In genomic region chr13:28659611-28659970, GRCh38 we compare ENCODE assay signal across 2 cellular contexts.
TF ChIP-seq lines count a peak whose summit lies in the region.

No MANE protein-coding gene starts in this region.

TF ChIP-seq in GM12878, 131 proteins besides CTCF, POLR2A, EP300 and RAD21 (continued from another document):
- no peak for TF ChIP-seq SUZ12 (IDR thresholded peaks at IDR 0.05; ENCODE audit: unreplicated experiment)
- peak; percentile 18 for TF ChIP-seq SKIL (IDR thresholded peaks at IDR 0.05; ENCODE audit: low read depth, poor library complexity, severe bottlenecking)
- TF ChIP-seq CBFB (IDR thresholded peaks at IDR 0.05; ENCODE audit: low read depth) = no peak
- no peak for TF ChIP-seq CEBPZ (IDR thresholded peaks at IDR 0.05; ENCODE audit: low read depth, low read length)
- no peak for TF ChIP-seq CREB1 (IDR thresholded peaks at IDR 0.05; ENCODE audit: low read depth)
- no peak for TF ChIP-seq MXI1 (IDR thresholded peaks at IDR 0.05; ENCODE audit: low read depth, low read length)
- TF ChIP-seq HDAC2 (IDR thresholded peaks at IDR 0.05) = no peak
- TF ChIP-seq TCF12 (IDR thresholded peaks at IDR 0.05; ENCODE audit: low read depth, low read length) = no peak
- peak; percentile 27 for TF ChIP-seq RELA (IDR thresholded peaks at IDR 0.05; ENCODE audit: borderline replicate concordance, partially characterized antibody)

TF ChIP-seq in liver, 16 proteins besides CTCF, POLR2A, EP300 and RAD21 (continued from another document):
- TF ChIP-seq, protein P1, sequence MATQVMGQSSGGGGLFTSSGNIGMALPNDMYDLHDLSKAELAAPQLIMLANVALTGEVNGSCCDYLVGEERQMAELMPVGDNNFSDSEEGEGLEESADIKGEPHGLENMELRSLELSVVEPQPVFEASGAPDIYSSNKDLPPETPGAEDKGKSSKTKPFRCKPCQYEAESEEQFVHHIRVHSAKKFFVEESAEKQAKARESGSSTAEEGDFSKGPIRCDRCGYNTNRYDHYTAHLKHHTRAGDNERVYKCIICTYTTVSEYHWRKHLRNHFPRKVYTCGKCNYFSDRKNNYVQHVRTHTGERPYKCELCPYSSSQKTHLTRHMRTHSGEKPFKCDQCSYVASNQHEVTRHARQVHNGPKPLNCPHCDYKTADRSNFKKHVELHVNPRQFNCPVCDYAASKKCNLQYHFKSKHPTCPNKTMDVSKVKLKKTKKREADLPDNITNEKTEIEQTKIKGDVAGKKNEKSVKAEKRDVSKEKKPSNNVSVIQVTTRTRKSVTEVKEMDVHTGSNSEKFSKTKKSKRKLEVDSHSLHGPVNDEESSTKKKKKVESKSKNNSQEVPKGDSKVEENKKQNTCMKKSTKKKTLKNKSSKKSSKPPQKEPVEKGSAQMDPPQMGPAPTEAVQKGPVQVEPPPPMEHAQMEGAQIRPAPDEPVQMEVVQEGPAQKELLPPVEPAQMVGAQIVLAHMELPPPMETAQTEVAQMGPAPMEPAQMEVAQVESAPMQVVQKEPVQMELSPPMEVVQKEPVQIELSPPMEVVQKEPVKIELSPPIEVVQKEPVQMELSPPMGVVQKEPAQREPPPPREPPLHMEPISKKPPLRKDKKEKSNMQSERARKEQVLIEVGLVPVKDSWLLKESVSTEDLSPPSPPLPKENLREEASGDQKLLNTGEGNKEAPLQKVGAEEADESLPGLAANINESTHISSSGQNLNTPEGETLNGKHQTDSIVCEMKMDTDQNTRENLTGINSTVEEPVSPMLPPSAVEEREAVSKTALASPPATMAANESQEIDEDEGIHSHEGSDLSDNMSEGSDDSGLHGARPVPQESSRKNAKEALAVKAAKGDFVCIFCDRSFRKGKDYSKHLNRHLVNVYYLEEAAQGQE (IDR thresholded peaks at IDR 0.05) = no peak
- TF ChIP-seq YY1 (IDR thresholded peaks at IDR 0.05) = no peak
- TF ChIP-seq NR2F2 (IDR thresholded peaks at IDR 0.05) = no peak
- TF ChIP-seq FOXA1 (IDR thresholded peaks at IDR 0.05) = no peak
- no peak for TF ChIP-seq TAF1 (conservative IDR thresholded peaks at IDR 0.05)
- no peak for TF ChIP-seq SP1 (IDR thresholded peaks at IDR 0.05)
- TF ChIP-seq, protein P2, sequence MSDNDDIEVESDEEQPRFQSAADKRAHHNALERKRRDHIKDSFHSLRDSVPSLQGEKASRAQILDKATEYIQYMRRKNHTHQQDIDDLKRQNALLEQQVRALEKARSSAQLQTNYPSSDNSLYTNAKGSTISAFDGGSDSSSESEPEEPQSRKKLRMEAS (IDR thresholded peaks at IDR 0.05) = no peak
- TF ChIP-seq GABPA (IDR thresholded peaks at IDR 0.05 in 1 of 2, conservative IDR thresholded peaks at IDR 0.05 in 1 of 2) = no peak
TF ChIP-seq in liver: peak in this region for 0.
